Comparison of ENCODE assay signal across 21 cellular contexts in the genomic region with DNA sequence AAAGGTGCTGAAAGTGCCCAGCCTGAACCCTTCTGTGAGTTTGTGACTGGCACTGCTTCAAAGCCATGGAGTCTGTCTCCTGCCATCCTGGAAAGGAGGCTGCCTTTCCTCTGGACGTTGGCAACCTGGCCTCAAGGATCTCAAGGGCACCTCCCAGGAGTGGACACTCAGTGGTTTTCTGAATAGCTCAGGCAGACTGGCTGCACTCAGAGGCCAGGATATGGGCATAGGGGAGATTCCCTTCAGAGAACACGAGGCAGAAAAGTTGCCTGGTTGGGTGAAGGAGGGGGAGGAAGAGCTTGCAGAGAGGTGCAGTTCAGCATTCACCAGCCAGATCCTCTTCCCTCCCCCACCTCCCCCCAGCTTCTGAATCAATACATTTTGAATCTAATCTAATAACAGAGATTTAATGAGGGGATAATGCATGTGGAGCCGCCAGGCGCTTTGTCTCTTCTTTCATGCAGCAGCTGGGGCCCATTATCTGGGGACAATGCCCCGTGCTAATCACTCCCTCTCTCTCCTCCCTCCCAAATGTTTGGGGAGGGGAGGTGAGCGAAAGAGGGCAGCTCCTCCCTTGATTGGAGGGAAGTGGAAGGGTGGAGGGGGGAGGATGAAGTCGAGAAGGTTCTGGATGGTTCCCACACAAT. TPM values are rescaled to one million over a fixed set of nuclear protein-coding genes. Genes with fewer than 3 reads are reported as not detected.
DNase-seq lines count a peak whose midpoint lies in the region; ATAC-seq and TF ChIP-seq lines count a peak whose summit lies in the region.
"Had no signal": no experiment of that assay in that cellular context is flagged by ENCODE, and none has a peak within 500 bp of the region (broad histone marks: within the 10 kb centered on the region; RNA-seq: fewer than 3 reads in every experiment).

No MANE protein-coding gene starts in this region.

- no peak for ATAC-seq in left colon
- ATAC-seq: activated CD8-positive, alpha-beta T cell treated with anti-CD3 and anti-CD28 coated beads, Interleukin-2, amount 10 ng/mL, durations not matched to agents 7 days and 5 days; activated T-cell treated with anti-CD3 and anti-CD28 coated beads, Interleukin-2, amount 50 U/mL, for 72 hours; gastroesophageal sphincter had no signal

- intact Hi-C loops in left colon (cut with DNase I, micrococcal nuclease): loop anchor here in 1 of 2 donors (5.0 kb wide), 1 partner anchor 270 kb away; no protein-coding TSS in a partner anchor

- H3K9me3 Mint-ChIP-seq in neural crest cell: no peaks in the 10 kb centered on the region
- H3K9me3 Mint-ChIP-seq: activated B cell treated with CpG ODN at 0.5 μM for 24 hours; activated T-cell treated with anti-CD3 and anti-CD28 coated beads, Interleukin-2, amount 50 U/mL, for 72 hours had no signal

- no peaks in the 10 kb centered on the region for H3K36me3 Mint-ChIP-seq in neural crest cell (ENCODE audit: low read depth)

- DNase-seq in DMS153 treated with DMSO at 0.1 percent for 48 hours (lab: John Stamatoyannopoulos, UW; ENCODE audit: unreplicated experiment) (peak; percentile 24), NCI-H1417 treated with DMSO at 0.1 percent for 48 hours (lab: John Stamatoyannopoulos, UW) (peak; percentile 41), NCI-H748 treated with DMSO at 0.1 percent for 48 hours (lab: John Stamatoyannopoulos, UW) (peak; percentile 78), neural crest cell (ENCODE audit: low read depth, low spot score) (no peak), left colon (no peak), T-helper 1 cell (no peak), SW 1271 (lab: John Stamatoyannopoulos, UW) (no peak), cortex of kidney (lab: John Stamatoyannopoulos, UW) (no peak)
- DNase-seq: activated B cell treated with CpG ODN at 0.5 μM for 24 hours; activated CD8-positive, alpha-beta T cell treated with anti-CD3 and anti-CD28 coated beads, Interleukin-2, amount 10 ng/mL, durations not matched to agents 7 days and 5 days; activated T-cell treated with anti-CD3 and anti-CD28 coated beads, Interleukin-2, amount 50 U/mL, for 72 hours; AML-193; Calu3; dermis blood vessel endothelial cell; tibial artery had no signal

- H3K4me1 Mint-ChIP-seq in neural crest cell: peaks cover 21% of the 10 kb centered on the region

- TF ChIP-seq CTCF in neural crest cell (conservative IDR thresholded peaks at IDR 0.05): no peak

- no peak overlapping the region for H3K4me3 Mint-ChIP-seq in neural crest cell
- H3K4me3 Mint-ChIP-seq: activated B cell treated with CpG ODN at 0.5 μM for 24 hours; activated CD8-positive, alpha-beta T cell treated with anti-CD3 and anti-CD28 coated beads, Interleukin-2, amount 10 ng/mL, durations not matched to agents 7 days and 5 days; activated T-cell treated with anti-CD3 and anti-CD28 coated beads, Interleukin-2, amount 50 U/mL, for 72 hours had no signal

- peak overlapping the region; percentile 43 for H3K27ac Mint-ChIP-seq in neural crest cell (ENCODE audit: unreplicated experiment)
- H3K27ac Mint-ChIP-seq: activated B cell treated with CpG ODN at 0.5 μM for 24 hours; activated CD8-positive, alpha-beta T cell treated with anti-CD3 and anti-CD28 coated beads, Interleukin-2, amount 10 ng/mL, durations not matched to agents 7 days and 5 days; activated T-cell treated with anti-CD3 and anti-CD28 coated beads, Interleukin-2, amount 50 U/mL, for 72 hours; progenitor cell of endocrine pancreas had no signal

- H3K27me3 Mint-ChIP-seq in neural crest cell (ENCODE audit: low read depth): peaks cover 29% of the 10 kb centered on the region

RNA-seq across cellular contexts. Expression of gene HTR3A, which starts 17.7 kb away (rescaled TPM):
- total RNA-seq in neural crest cell (3.8 and 4.6 TPM in 2 replicates), left colon (under 1 TPM in 1 of 2 donors, not detected in 1; 0.67 TPM)
- total RNA-seq: activated CD8-positive, alpha-beta T cell treated with anti-CD3 and anti-CD28 coated beads, Interleukin-2, amount 10 ng/mL, durations not matched to agents 7 days and 5 days; activated T-cell treated with anti-CD3 and anti-CD28 coated beads, Interleukin-2, amount 50 U/mL, for 72 hours; bronchial epithelial cell; Calu3; dermis blood vessel endothelial cell; liver; progenitor cell of endocrine pancreas; smooth muscle cell; T-helper 1 cell treated with Interleukin-12 subunit alpha and Interleukin-12 subunit beta and Interleukin-4 antibody, amounts not matched to agents 30 ng/mL and 1 ng/mL, for 36 hours had no signal

Comparison
In these comparisons a context has a peak if more than half of its experiments do, and no peak if none do; other contexts are left out.
1. DNase-seq: peak in DMS153 treated with DMSO at 0.1 percent for 48 hours (single experiment), NCI-H1417 treated with DMSO at 0.1 percent for 48 hours (single experiment) and NCI-H748 treated with DMSO at 0.1 percent for 48 hours (single experiment); none in neural crest cell (single experiment), left colon (0 of 2), T-helper 1 cell (0 of 5), SW 1271 (0 of 2) and cortex of kidney (single experiment).